Comparison of ENCODE assay signal across 25 cellular contexts in genomic region chr6:56366112-56366852, GRCh38.
"Had no signal": no experiment of that assay in that cellular context is flagged by ENCODE, and none has a peak within 500 bp of the region (broad histone marks: within the 10 kb centered on the region; RNA-seq: fewer than 3 reads in every experiment).

No MANE protein-coding gene starts in this region.

- ATAC-seq: activated CD4-positive, CD25-positive, alpha-beta regulatory T cell treated with anti-CD3 and anti-CD28 coated beads, Interleukin-2, amount 50 U/mL, for 24 hours; activated naive CD8-positive, alpha-beta T cell treated with anti-CD3 and anti-CD28 coated beads, Interleukin-2, amount 50 U/mL, for 24 hours; esophagus mucosa; gastrocnemius medialis; left ventricle myocardium superior; naive thymus-derived CD8-positive, alpha-beta T cell had no signal

- H3K27me3 Mint-ChIP-seq: activated naive CD8-positive, alpha-beta T cell treated with anti-CD3 and anti-CD28 coated beads, Interleukin-2, amount 50 U/mL, for 24 hours; central memory CD8-positive, alpha-beta T cell; memory B cell had no signal

- H3K27ac Mint-ChIP-seq: activated naive CD4-positive, alpha-beta T cell treated with anti-CD3 and anti-CD28 coated beads, Interleukin-2, amount 10 ng/mL, durations not matched to agents 7 days and 5 days; activated naive CD8-positive, alpha-beta T cell treated with anti-CD3 and anti-CD28 coated beads, Interleukin-2, amount 50 U/mL, for 24 hours; memory B cell; naive thymus-derived CD8-positive, alpha-beta T cell; T-helper 1 cell treated with Interleukin-12 subunit alpha and Interleukin-12 subunit beta and Interleukin-4 antibody, amounts not matched to agents 30 μg/mL and 1 μg/mL, for 36 hours had no signal

- H3K9me3 ChIP-seq: colonic mucosa, gastrocnemius medialis, thyroid gland had no signal

- H3K4me3 ChIP-seq: colonic mucosa, gastrocnemius medialis, thyroid gland had no signal

- DNase-seq: activated CD4-positive, alpha-beta T cell treated with anti-CD3 and anti-CD28 coated beads, Interleukin-2, amount 50 U/mL, for 1 hour; activated CD8-positive, alpha-beta memory T cell treated with anti-CD3 and anti-CD28 coated beads for 24 hours; activated CD8-positive, alpha-beta memory T cell treated with anti-CD3 and anti-CD28 coated beads, Interleukin-2, amount 50 U/mL, for 48 hours; activated effector memory CD4-positive, alpha-beta T cell treated with Interleukin-2 at 50 U/mL for 16 hours; activated naive CD4-positive, alpha-beta T cell treated with anti-CD3 and anti-CD28 coated beads, Interleukin-2, amount 10 ng/mL, durations not matched to agents 7 days and 5 days; activated naive CD8-positive, alpha-beta T cell treated with anti-CD3 and anti-CD28 coated beads, Interleukin-2, amount 50 U/mL, for 24 hours; activated T-cell treated with anti-CD3 and anti-CD28 coated beads, Interleukin-2, amount 50 U/mL, for 48 hours; anterior cingulate cortex; colonic mucosa; gastrocnemius medialis; head of caudate nucleus; kidney glomerular epithelial cell; left ventricle myocardium superior; naive thymus-derived CD8-positive, alpha-beta T cell; posterior cingulate gyrus; stimulated activated CD4-positive, alpha-beta T cell treated with anti-CD3 and anti-CD28 coated beads, Interleukin-12 subunit alpha, Interleukin-12 subunit beta, amount 100 ng/mL, for 4 hours; stimulated activated CD4-positive, alpha-beta T cell treated with anti-CD3 and anti-CD28 coated beads, Interleukin-1b, Interleukin-23, amount 100 ng/mL, for 48 hours; stimulated activated CD8-positive, alpha-beta memory T cell treated with anti-CD3 and anti-CD28 coated beads, Interleukin-4, amount 100 ng/mL, for 48 hours; stimulated activated naive CD4-positive, alpha-beta T cell; thyroid gland had no signal

- H3K4me1 ChIP-seq: colonic mucosa had no signal

- H3K4me1 Mint-ChIP-seq: activated naive CD4-positive, alpha-beta T cell treated with anti-CD3 and anti-CD28 coated beads, Interleukin-2, amount 10 ng/mL, durations not matched to agents 7 days and 5 days; central memory CD8-positive, alpha-beta T cell had no signal

- H3K27ac ChIP-seq: colonic mucosa, gastrocnemius medialis, thyroid gland had no signal

- H3K36me3 ChIP-seq: colonic mucosa, gastrocnemius medialis, thyroid gland had no signal

- H3K4me3 Mint-ChIP-seq: activated naive CD4-positive, alpha-beta T cell treated with anti-CD3 and anti-CD28 coated beads, Interleukin-2, amount 10 ng/mL, durations not matched to agents 7 days and 5 days; activated naive CD8-positive, alpha-beta T cell treated with anti-CD3 and anti-CD28 coated beads, Interleukin-2, amount 50 U/mL, for 24 hours; central memory CD8-positive, alpha-beta T cell; memory B cell; naive thymus-derived CD8-positive, alpha-beta T cell; T-helper 1 cell treated with Interleukin-12 subunit alpha and Interleukin-12 subunit beta and Interleukin-4 antibody, amounts not matched to agents 30 μg/mL and 1 μg/mL, for 36 hours had no signal

- H3K9me3 Mint-ChIP-seq: activated naive CD4-positive, alpha-beta T cell treated with anti-CD3 and anti-CD28 coated beads, Interleukin-2, amount 10 ng/mL, durations not matched to agents 7 days and 5 days; activated naive CD8-positive, alpha-beta T cell treated with anti-CD3 and anti-CD28 coated beads, Interleukin-2, amount 50 U/mL, for 24 hours; central memory CD8-positive, alpha-beta T cell; memory B cell; naive thymus-derived CD8-positive, alpha-beta T cell; T-helper 1 cell treated with Interleukin-12 subunit alpha and Interleukin-12 subunit beta and Interleukin-4 antibody, amounts not matched to agents 30 μg/mL and 1 μg/mL, for 36 hours had no signal

- H3K36me3 Mint-ChIP-seq: activated naive CD4-positive, alpha-beta T cell treated with anti-CD3 and anti-CD28 coated beads, Interleukin-2, amount 10 ng/mL, durations not matched to agents 7 days and 5 days; memory B cell; naive thymus-derived CD8-positive, alpha-beta T cell had no signal

- H3K27me3 ChIP-seq: colonic mucosa, gastrocnemius medialis, thyroid gland had no signal
